10 cellular contexts compared by ENCODE assay signal in the genomic region with DNA sequence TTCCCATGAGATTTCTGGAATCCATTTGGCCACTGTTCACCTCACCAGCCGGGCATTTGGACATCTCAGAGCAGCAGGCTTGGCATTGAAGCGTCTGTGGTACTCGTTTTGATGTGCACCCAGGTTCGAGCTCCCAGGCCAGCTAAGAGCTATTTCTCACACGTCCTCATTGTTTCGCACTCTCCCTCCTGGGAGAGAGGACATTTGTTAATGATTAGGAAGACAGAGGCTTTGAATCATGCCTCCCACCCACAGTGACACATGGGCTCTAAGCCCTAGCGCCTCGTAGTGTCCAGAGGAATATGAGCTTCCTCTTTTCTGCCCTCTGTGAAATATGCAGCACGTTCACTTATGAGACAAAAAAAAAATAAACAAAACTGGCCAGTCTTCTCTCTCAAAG.
DNase-seq lines count a peak whose midpoint lies in the region; ATAC-seq and TF ChIP-seq lines count a peak whose summit lies in the region.
"Had no signal": no experiment of that assay in that cellular context is flagged by ENCODE, and none has a peak within 500 bp of the region (broad histone marks: within the 10 kb centered on the region; RNA-seq: fewer than 3 reads in every experiment).

No MANE protein-coding gene starts in this region.

- H3K27ac ChIP-seq in GM23248 (peak overlapping the region; percentile 81), SJSA1 (peak overlapping the region; percentile 61), spleen (no peak overlapping the region)

- H3K4me2 ChIP-seq in GM23248 (ENCODE audit: unreplicated experiment), result peak overlapping the region; percentile 63

- H3K27me3 ChIP-seq in GM23248 (replicated peaks; ENCODE audit: insufficient read depth), result no peaks in the 10 kb centered on the region
- no peaks in the 10 kb centered on the region for H3K27me3 ChIP-seq in SJSA1 (replicated peaks)
- H3K27me3 ChIP-seq in spleen (replicated peaks in 1 of 7), result no peaks in the 10 kb centered on the region

- TF ChIP-seq POLR2A in spleen (IDR thresholded peaks at IDR 0.05), result no peak

- H3K4me1 ChIP-seq in GM23248 (ENCODE audit: insufficient read depth), result peaks cover 52% of the 10 kb centered on the region
- peaks cover 27% of the 10 kb centered on the region for H3K4me1 ChIP-seq in SJSA1 (replicated peaks)
- H3K4me1 ChIP-seq in spleen, result no peaks in the 10 kb centered on the region

- peak overlapping the region; percentile 52 for H2AFZ ChIP-seq in GM23248

- H3K9ac ChIP-seq in GM23248, result peak overlapping the region; percentile 58

- no peaks in the 10 kb centered on the region for H3K9me2 ChIP-seq in GM23248 (ENCODE audit: insufficient read depth)

- DNase-seq in GM23248 (peak; percentile 97), SJSA1 (ENCODE audit: low read depth in 1 of 2, low spot score in 2 of 2) (peak; percentile 80 to 89), fibroblast of pulmonary artery (ENCODE audit: low read depth) (peak; percentile 44), skeletal muscle cell (ENCODE audit: low read depth) (peak; percentile 66), NCI-H2227 (lab: John Stamatoyannopoulos, UW; ENCODE audit: unreplicated experiment) (no peak), cerebellar nuclear complex (lab: John Stamatoyannopoulos, UW) (no peak), spleen (no peak)
- DNase-seq: activated CD4-positive, alpha-beta T cell treated with anti-CD3 and anti-CD28 coated beads, Interleukin-2, amount 10 ng/mL, durations not matched to agents 7 days and 5 days; amniotic stem cell had no signal

- no peaks in the 10 kb centered on the region for H3K36me3 ChIP-seq in GM23248 (ENCODE audit: low read depth)
- H3K36me3 ChIP-seq in SJSA1, result no peaks in the 10 kb centered on the region
- H3K36me3 ChIP-seq in spleen, result no peaks in the 10 kb centered on the region

- peaks cover 34% of the 10 kb centered on the region for H3F3A ChIP-seq in GM23248 (ENCODE audit: insufficient read depth)

- H4K20me1 ChIP-seq in GM23248 (ENCODE audit: insufficient read depth), result no peaks in the 10 kb centered on the region

- intact Hi-C loops in spleen (cut with DNase I; ENCODE audit: low total_unique reads), result no loop called here

- peak; percentile 19 for TF ChIP-seq CTCF in fibroblast of pulmonary artery (IDR thresholded peaks at IDR 0.05; ENCODE audit: low read length, missing control alignments)
- TF ChIP-seq CTCF in spleen (IDR thresholded peaks at IDR 0.05 in 8 of 11, conservative IDR thresholded peaks at IDR 0.05 in 3 of 11), result no peak

- H3K4me3 ChIP-seq in GM23248 (0 out of 2 replicates have a peak overlapping the region, but pooled peaks have one; percentile 20), SJSA1 (no peak overlapping the region), fibroblast of pulmonary artery (replicated peaks; ENCODE audit: low read depth, low read length) (no peak overlapping the region), skeletal muscle cell (ENCODE audit: low read depth, low read length) (no peak overlapping the region), spleen (no peak overlapping the region)

- ATAC-seq in GM18907 (IDR thresholded peaks at IDR 0.05; ENCODE audit: unreplicated experiment), result no peak

- WGBS in GM23248 (ENCODE audit: low coverage in 1 of 2, low lambda C conversion rate in 2 of 2, missing lambda C conversion rate in 2 of 2), 2 experiments, result 1% methylated on average over 9 of the region's 9 CpGs
- 45 to 57% (median 48%) methylated on average over 9 of the region's 9 CpGs for WGBS in spleen, 5 donors

- H3K9me3 ChIP-seq in GM23248 (ENCODE audit: low read depth) (no peaks in the 10 kb centered on the region), SJSA1 (replicated peaks) (no peaks in the 10 kb centered on the region), spleen (peaks cover 0 to 7% (median 0%) of the 10 kb centered on the region in 8 donors)

- H3K79me2 ChIP-seq in GM23248 (ENCODE audit: insufficient read depth), result no peaks in the 10 kb centered on the region

- in situ Hi-C loops in GM23248 (cut with MboI), result no loop called here

Comparison
In these comparisons a context has a peak if more than half of its experiments do, and no peak if none do; other contexts are left out.
1. DNase-seq: peak in GM23248 (single experiment), SJSA1 (2 of 2), fibroblast of pulmonary artery (single experiment) and skeletal muscle cell (single experiment); none in NCI-H2227 (single experiment), cerebellar nuclear complex (0 of 2) and spleen (single experiment).
2. H3K27ac ChIP-seq: peak in GM23248 (single experiment) and SJSA1 (single experiment); none in spleen (0 of 8).